Comparison of ENCODE assay signal across 18 cellular contexts in genomic region chrX:153380691-153381090, GRCh38. TPM values are rescaled to one million over a fixed set of nuclear protein-coding genes. Genes with fewer than 3 reads are reported as not detected.
"Had no signal": no experiment of that assay in that cellular context is flagged by ENCODE, and none has a peak within 500 bp of the region (broad histone marks: within the 10 kb centered on the region; RNA-seq: fewer than 3 reads in every experiment).

No MANE protein-coding gene starts in this region.

- H3K27ac ChIP-seq: gastrocnemius medialis, neutrophil, prostate gland, right lobe of liver had no signal

- H3K4me1 Mint-ChIP-seq: naive B cell; stimulated activated naive CD8-positive, alpha-beta T cell treated with anti-CD3 and anti-CD28 coated beads, Interleukin-15, amount 100 ng/mL, for 72 hours had no signal

- H3K27me3 Mint-ChIP-seq: stimulated activated naive CD8-positive, alpha-beta T cell treated with anti-CD3 and anti-CD28 coated beads, Interleukin-15, amount 100 ng/mL, for 72 hours had no signal

- H3K27ac Mint-ChIP-seq: activated naive CD4-positive, alpha-beta T cell treated with anti-CD3 and anti-CD28 coated beads for 36 hours; activated T-helper 1 cell treated with anti-CD3 and anti-CD28 coated beads, Interleukin-12 subunit alpha, Interleukin-12 subunit beta, Interleukin-2, Interleukin-4 antibody, amounts not matched to agents 30 ng/mL and 10 ng/mL and 1 ng/mL, durations not matched to agents 14 hours and 24 hours and 36 hours; stimulated activated naive CD8-positive, alpha-beta T cell treated with anti-CD3 and anti-CD28 coated beads, Interleukin-15, amount 100 ng/mL, for 72 hours; T-helper 1 cell treated with Interleukin-12 subunit alpha and Interleukin-12 subunit beta and Interleukin-4 antibody, amounts not matched to agents 30 μg/mL and 1 μg/mL, for 36 hours had no signal

- H3K27me3 ChIP-seq: gastrocnemius medialis, neutrophil, right lobe of liver had no signal

- H3K4me3 Mint-ChIP-seq: activated naive CD4-positive, alpha-beta T cell treated with anti-CD3 and anti-CD28 coated beads for 36 hours; activated T-helper 1 cell treated with anti-CD3 and anti-CD28 coated beads, Interleukin-12 subunit alpha, Interleukin-12 subunit beta, Interleukin-2, Interleukin-4 antibody, amounts not matched to agents 30 ng/mL and 10 ng/mL and 1 ng/mL, durations not matched to agents 14 hours and 24 hours and 36 hours; naive B cell; stimulated activated naive CD8-positive, alpha-beta T cell treated with anti-CD3 and anti-CD28 coated beads, Interleukin-15, amount 100 ng/mL, for 72 hours; T-helper 1 cell treated with Interleukin-12 subunit alpha and Interleukin-12 subunit beta and Interleukin-4 antibody, amounts not matched to agents 30 μg/mL and 1 μg/mL, for 36 hours had no signal

- H3K36me3 ChIP-seq: gastrocnemius medialis, heart left ventricle, neutrophil, prostate gland, right lobe of liver had no signal

- H3K4me1 ChIP-seq: gastrocnemius medialis, prostate gland had no signal

- H3K4me3 ChIP-seq: gastrocnemius medialis, heart left ventricle, prostate gland, right lobe of liver had no signal

- ATAC-seq: gastrocnemius medialis; stimulated activated naive CD8-positive, alpha-beta T cell treated with anti-CD3 and anti-CD28 coated beads, Interleukin-15, amount 100 ng/mL, for 72 hours had no signal

- DNase-seq: activated CD4-positive, alpha-beta T cell treated with anti-CD3 and anti-CD28 coated beads for 48 hours; activated CD8-positive, alpha-beta memory T cell treated with anti-CD3 and anti-CD28 coated beads, Interleukin-2, amount 50 U/mL, for 48 hours; activated naive CD4-positive, alpha-beta T cell treated with anti-CD3 and anti-CD28 coated beads for 36 hours; gastrocnemius medialis; naive B cell; right lobe of liver; SHP77 treated with DMSO at 0.1 percent for 48 hours; stimulated activated naive CD8-positive, alpha-beta T cell treated with anti-CD3 and anti-CD28 coated beads, Interleukin-15, amount 100 ng/mL, for 72 hours had no signal

- H3K36me3 Mint-ChIP-seq: naive B cell had no signal

- H3K9me3 Mint-ChIP-seq: activated naive CD4-positive, alpha-beta T cell treated with anti-CD3 and anti-CD28 coated beads for 36 hours; activated T-helper 1 cell treated with anti-CD3 and anti-CD28 coated beads, Interleukin-12 subunit alpha, Interleukin-12 subunit beta, Interleukin-2, Interleukin-4 antibody, amounts not matched to agents 30 ng/mL and 10 ng/mL and 1 ng/mL, durations not matched to agents 14 hours and 24 hours and 36 hours; stimulated activated naive CD8-positive, alpha-beta T cell treated with anti-CD3 and anti-CD28 coated beads, Interleukin-15, amount 100 ng/mL, for 72 hours; T-helper 1 cell treated with Interleukin-12 subunit alpha and Interleukin-12 subunit beta and Interleukin-4 antibody, amounts not matched to agents 30 μg/mL and 1 μg/mL, for 36 hours had no signal

- H3K9me3 ChIP-seq: gastrocnemius medialis, neutrophil, prostate gland, right lobe of liver had no signal

RNA-seq across cellular contexts. Expression of gene PNMA6E, which starts 20.5 kb away (rescaled TPM):
- total RNA-seq: activated naive CD4-positive, alpha-beta T cell treated with anti-CD3 and anti-CD28 coated beads for 36 hours; activated T-helper 1 cell treated with anti-CD3 and anti-CD28 coated beads, Interleukin-12 subunit alpha, Interleukin-12 subunit beta, Interleukin-2, Interleukin-4 antibody, amounts not matched to agents 30 ng/mL and 10 ng/mL and 1 ng/mL, durations not matched to agents 14 hours and 24 hours and 36 hours; astrocyte; gastrocnemius medialis; heart left ventricle; lung microvascular endothelial cell; right lobe of liver; temporal lobe; ureter had no signal
- polyA plus RNA-seq: heart left ventricle had no signal

RNA-seq across cellular contexts. Expression of gene PNMA6F, which starts 59.1 kb away (rescaled TPM):
- total RNA-seq: activated naive CD4-positive, alpha-beta T cell treated with anti-CD3 and anti-CD28 coated beads for 36 hours; activated T-helper 1 cell treated with anti-CD3 and anti-CD28 coated beads, Interleukin-12 subunit alpha, Interleukin-12 subunit beta, Interleukin-2, Interleukin-4 antibody, amounts not matched to agents 30 ng/mL and 10 ng/mL and 1 ng/mL, durations not matched to agents 14 hours and 24 hours and 36 hours; astrocyte; gastrocnemius medialis; heart left ventricle; lung microvascular endothelial cell; mononuclear cell; right lobe of liver; ureter had no signal
- polyA plus RNA-seq: heart left ventricle had no signal
